ENCODE assay signal across 18 cellular contexts in genomic region chr17:75486151-75486550, GRCh38. TPM values are rescaled to one million over a fixed set of nuclear protein-coding genes. Genes with fewer than 3 reads are reported as not detected.
DNase-seq lines count a peak whose midpoint lies in the region; ATAC-seq and TF ChIP-seq lines count a peak whose summit lies in the region.
"Had no signal": no experiment of that assay in that cellular context is flagged by ENCODE, and none has a peak within 500 bp of the region (broad histone marks: within the 10 kb centered on the region; RNA-seq: fewer than 3 reads in every experiment).

No MANE protein-coding gene starts in this region.

- H3K27ac Mint-ChIP-seq in H9 (peak overlapping the region in 2 of 3 experiments; percentile 25 to 73; a peak in 4 of 7 replicates), natural killer cell (peak overlapping the region; percentile 92 to 95)
- H3K27ac Mint-ChIP-seq: HFFc6 had no signal

- peak overlapping the region; percentile 96 for H3K4me2 ChIP-seq in BLaER1
- no peak overlapping the region for H3K4me2 ChIP-seq in H9 (ENCODE audit: insufficient read depth, insufficient read length, low read length)
- H3K4me2 ChIP-seq: PC-9 had no signal

- H3K9me3 Mint-ChIP-seq in H9 (no peaks in the 10 kb centered on the region), natural killer cell (no peaks in the 10 kb centered on the region)
- H3K9me3 Mint-ChIP-seq: HFFc6 had no signal

- H3K9ac ChIP-seq in BLaER1 (peak overlapping the region; percentile 80), H9 (ENCODE audit: extremely low read depth, insufficient read length, low read length) (no peak overlapping the region)

- DNase-seq in H9 (no peak), caudate nucleus (lab: John Stamatoyannopoulos, UW) (no peak), natural killer cell (no peak), NCI-H1048 (lab: John Stamatoyannopoulos, UW) (no peak), NCI-H82 treated with DMSO at 0.1 percent for 48 hours (lab: John Stamatoyannopoulos, UW; ENCODE audit: unreplicated experiment) (no peak)
- DNase-seq: adrenal gland, DMS153, HFFc6, NCI-H526 treated with DMSO at 0.1 percent for 48 hours, PC-9, small intestine, stomach had no signal

- no peak overlapping the region for H3K4ac ChIP-seq in H9 (ENCODE audit: low read depth, low read length)

- no peak overlapping the region for H3T11ph ChIP-seq in H9 (ENCODE audit: low read length)

- H2BK20ac ChIP-seq in H9 (ENCODE audit: low read depth, low read length, poor library complexity, severe bottlenecking): no peak overlapping the region

- H3K4me3 Mint-ChIP-seq in H9 (no peak overlapping the region), natural killer cell (no peak overlapping the region)
- H3K4me3 Mint-ChIP-seq: HFFc6 had no signal

- H3K4me1 Mint-ChIP-seq in H9: peaks cover 11 to 19% of the 10 kb centered on the region in 2 experiments
- H3K4me1 Mint-ChIP-seq in natural killer cell: peaks cover 13 to 20% of the 10 kb centered on the region in 2 donors

- no peak overlapping the region for H4K5ac ChIP-seq in H9 (ENCODE audit: insufficient read length, low read depth, low read length)

- H3K27ac ChIP-seq in BLaER1 (peak overlapping the region; percentile 96), H9 (ENCODE audit: insufficient read length, low read depth, low read length) (no peak overlapping the region), caudate nucleus (ENCODE audit: low read depth, low read length) (peak overlapping the region; percentile 30)
- H3K27ac ChIP-seq: epithelial cell of prostate, ovary, PC-9 had no signal

- H4K20me1 ChIP-seq in BLaER1 (no peaks in the 10 kb centered on the region), H9 (ENCODE audit: control insufficient read depth, insufficient read depth, insufficient read length) (no peaks in the 10 kb centered on the region)

- H3K56ac ChIP-seq in H9 (ENCODE audit: insufficient read length, low read depth, low read length): no peak overlapping the region

- TF ChIP-seq CTCF in H9 (conservative IDR thresholded peaks at IDR 0.05): no peak
- no peak for TF ChIP-seq CTCF in natural killer cell (IDR thresholded peaks at IDR 0.05)

- H2BK15ac ChIP-seq in H9 (ENCODE audit: low read depth, low read length): no peak overlapping the region

- no peaks in the 10 kb centered on the region for H3K79me2 ChIP-seq in H9 (ENCODE audit: insufficient read depth, low read length)

- H3K4me1 ChIP-seq in BLaER1: peaks cover 95% of the 10 kb centered on the region
- no peaks in the 10 kb centered on the region for H3K4me1 ChIP-seq in H9 (ENCODE audit: insufficient read depth, low read length)

- H3K27me3 ChIP-seq in BLaER1: no peaks in the 10 kb centered on the region
- no peaks in the 10 kb centered on the region for H3K27me3 ChIP-seq in H9 (ENCODE audit: insufficient read depth, low read length)
- H3K27me3 ChIP-seq: adrenal gland, ovary, stomach had no signal

- no peak overlapping the region for H3K14ac ChIP-seq in H9 (ENCODE audit: insufficient read depth, low read length)

- no peak overlapping the region for H2BK12ac ChIP-seq in H9 (ENCODE audit: insufficient read length, low read depth, low read length)

- no peak overlapping the region for H2BK5ac ChIP-seq in H9 (ENCODE audit: insufficient read length, low read length)

- H3K23me2 ChIP-seq in H9 (ENCODE audit: insufficient read length, low read depth, low read length, poor library complexity, severe bottlenecking): no peaks in the 10 kb centered on the region

- H2BK120ac ChIP-seq in H9 (ENCODE audit: low read depth, low read length, poor library complexity, severe bottlenecking): no peak overlapping the region

- H3K36me3 Mint-ChIP-seq in H9 (ENCODE audit: insufficient read depth in 1 of 3, low read depth in 3 of 3) (peaks cover 1 to 9% (median 4%) of the 10 kb centered on the region in 3 experiments; a peak in 3 of 7 replicates), natural killer cell (no peaks in the 10 kb centered on the region)

- H3K9me3 ChIP-seq in BLaER1: no peaks in the 10 kb centered on the region
- H3K9me3 ChIP-seq in H9 (ENCODE audit: control insufficient read depth, low read depth, low read length): no peaks in the 10 kb centered on the region
- H3K9me3 ChIP-seq: adrenal gland, ovary, stomach had no signal

- no peak for ATAC-seq in natural killer cell
- no peak for ATAC-seq in HG03045 (IDR thresholded peaks at IDR 0.05; ENCODE audit: unreplicated experiment)
- no peak for ATAC-seq in HG03521 (IDR thresholded peaks at IDR 0.05; ENCODE audit: unreplicated experiment)
- ATAC-seq: SK-N-SH treated with all-trans-retinoic acid at 6 μM for 48 hours had no signal

- no peak overlapping the region for H2AFZ ChIP-seq in H9 (ENCODE audit: low read length)
- H2AFZ ChIP-seq: PC-9 had no signal

- H3K18ac ChIP-seq in H9 (ENCODE audit: insufficient read length, low read depth, low read length): no peak overlapping the region

- H3K36me3 ChIP-seq in BLaER1: peaks cover 16% of the 10 kb centered on the region
- H3K36me3 ChIP-seq: ovary had no signal

- H3K4me3 ChIP-seq in BLaER1: peak overlapping the region; percentile 58
- H3K4me3 ChIP-seq: adrenal gland, ovary, PC-9, stomach had no signal

- no peaks in the 10 kb centered on the region for H3K79me1 ChIP-seq in H9 (ENCODE audit: insufficient read depth, low read depth, low read length, poor library complexity, severe bottlenecking)

- no peak overlapping the region for H4K8ac ChIP-seq in H9 (replicated peaks; ENCODE audit: insufficient read length, low read depth, low read length)

- no peak overlapping the region for H4K91ac ChIP-seq in H9 (ENCODE audit: insufficient read length, low read depth, low read length)

- H3K23ac ChIP-seq in H9 (ENCODE audit: insufficient read length, low read depth, low read length): no peak overlapping the region

- intact Hi-C loops in natural killer cell (cut with micrococcal nuclease): no loop called here

- H3K27me3 Mint-ChIP-seq in H9 (ENCODE audit: low read depth): no peaks in the 10 kb centered on the region
- H3K27me3 Mint-ChIP-seq in natural killer cell (ENCODE audit: low read depth in 2 of 2): no peaks in the 10 kb centered on the region

- H2AK5ac ChIP-seq in H9 (ENCODE audit: insufficient read length, low read length): no peak overlapping the region

- WGBS in H9 (ENCODE audit: extremely low coverage, insufficient read length, low lambda C conversion rate): no CpG with 5 or more reads among the region's 14 CpGs

RNA-seq across cellular contexts. Expression of gene CASKIN2, which starts 29.2 kb away (rescaled TPM):
- 35.2 and 37.0 TPM in 2 replicates for total RNA-seq in H9 (2021)
- total RNA-seq in natural killer cell: 1 to 10 TPM in 2 of 3 donors, under 1 TPM in 1; 0.49 to 1.8 (median 1.7) TPM

RNA-seq across cellular contexts. Expression of gene TMEM94, which starts 29.7 kb away (rescaled TPM):
- 61.4 and 67.9 TPM in 2 replicates for total RNA-seq in H9 (2021)
- 100 to 1,000 TPM in 2 of 3 donors, 10 to 100 TPM in 1; 84.4 to 142 (median 104) TPM for total RNA-seq in natural killer cell

RNA-seq across cellular contexts. Expression of gene TSEN54, which starts 30.2 kb away (rescaled TPM):
- total RNA-seq in H9 (2021) (44.5 and 45.5 TPM in 2 replicates), natural killer cell (100 to 1,000 TPM; 180 to 224 (median 186) TPM)

RNA-seq across cellular contexts. Expression of gene LLGL2, which starts 39.3 kb away (rescaled TPM):
- total RNA-seq in H9 (2021) (85.9 and 90.4 TPM in 2 replicates), natural killer cell (100 to 1,000 TPM; 229 to 302 (median 244) TPM)

Comparison
In these comparisons a context has a peak if more than half of its experiments do, and no peak if none do; other contexts are left out.
1. RNA of gene CASKIN2, which starts 29.2 kb away (total RNA-seq): 35.2 to 37.0 TPM in H9; 0.49 to 1.8 TPM in natural killer cell; every median in the first group is over 10 times any median in the second.